Comparison of ENCODE assay signal across 29 cellular contexts in genomic region chr10:130455111-130455695, GRCh38.
"Had no signal": no experiment of that assay in that cellular context is flagged by ENCODE, and none has a peak within 500 bp of the region (broad histone marks: within the 10 kb centered on the region; RNA-seq: fewer than 3 reads in every experiment).

No MANE protein-coding gene starts in this region.

- H3K36me3 ChIP-seq: ascending aorta, breast epithelium, cardiac muscle cell, WERI-Rb-1 had no signal

- H3K4me3 ChIP-seq: ascending aorta, breast epithelium, cardiac muscle cell had no signal

- H3K27ac ChIP-seq: ascending aorta, breast epithelium, cardiac muscle cell, epithelial cell of prostate, WERI-Rb-1 had no signal

- H3K27me3 ChIP-seq: ascending aorta, cardiac muscle cell had no signal

- ATAC-seq: activated CD4-positive, CD25-positive, alpha-beta regulatory T cell treated with anti-CD3 and anti-CD28 coated beads, Interleukin-2, amount 50 U/mL, for 24 hours; activated CD8-positive, alpha-beta T cell treated with anti-CD3 and anti-CD28 coated beads for 36 hours; activated naive CD4-positive, alpha-beta T cell treated with anti-CD3 and anti-CD28 coated beads, Interleukin-2, amount 50 U/mL, for 72 hours; activated T-cell treated with anti-CD3 and anti-CD28 coated beads, Interleukin-2, amount 50 U/mL, for 72 hours; effector memory CD8-positive, alpha-beta T cell; T-helper 17 cell had no signal

- H3K9me3 ChIP-seq: ascending aorta had no signal

- H3K4me1 ChIP-seq: ascending aorta, breast epithelium had no signal

- DNase-seq: activated B cell treated with CpG ODN at 0.5 μM for 24 hours; activated CD4-positive, alpha-beta T cell treated with anti-CD3 and anti-CD28 coated beads for 48 hours; activated CD4-positive, alpha-beta T cell treated with anti-CD3 and anti-CD28 coated beads, Interleukin-2, amount 50 U/mL, for 1 hour; activated CD4-positive, alpha-beta T cell treated with anti-CD3 and anti-CD28 coated beads, Interleukin-2, amount 50 U/mL, for 48 hours; activated CD8-positive, alpha-beta memory T cell treated with anti-CD3 and anti-CD28 coated beads, Interleukin-2, amount 50 U/mL, for 48 hours; activated CD8-positive, alpha-beta T cell treated with anti-CD3 and anti-CD28 coated beads for 36 hours; activated gamma-delta T cell; activated naive CD4-positive, alpha-beta T cell; activated naive CD4-positive, alpha-beta T cell treated with anti-CD3 and anti-CD28 coated beads, Interleukin-2, amount 10 ng/mL, durations not matched to agents 7 days and 5 days; activated naive CD8-positive, alpha-beta T cell treated with anti-CD3 and anti-CD28 coated beads, Interleukin-2, amount 10 ng/mL, durations not matched to agents 7 days and 5 days; activated T-cell treated with anti-CD3 and anti-CD28 coated beads for 4 hours; activated T-cell treated with anti-CD3 and anti-CD28 coated beads, Interleukin-2, amount 50 U/mL, for 24 hours; activated T-cell treated with anti-CD3 and anti-CD28 coated beads, Interleukin-2, amount 50 U/mL, for 72 hours; cortex of kidney; dermis blood vessel endothelial cell; effector CD4-positive, alpha-beta T cell; effector memory CD8-positive, alpha-beta T cell; foreskin fibroblast; head of caudate nucleus; T-helper 1 cell; T-helper 17 cell; T1000; WERI-Rb-1 had no signal
